12 cellular contexts compared by ENCODE assay signal in the genomic region with DNA sequence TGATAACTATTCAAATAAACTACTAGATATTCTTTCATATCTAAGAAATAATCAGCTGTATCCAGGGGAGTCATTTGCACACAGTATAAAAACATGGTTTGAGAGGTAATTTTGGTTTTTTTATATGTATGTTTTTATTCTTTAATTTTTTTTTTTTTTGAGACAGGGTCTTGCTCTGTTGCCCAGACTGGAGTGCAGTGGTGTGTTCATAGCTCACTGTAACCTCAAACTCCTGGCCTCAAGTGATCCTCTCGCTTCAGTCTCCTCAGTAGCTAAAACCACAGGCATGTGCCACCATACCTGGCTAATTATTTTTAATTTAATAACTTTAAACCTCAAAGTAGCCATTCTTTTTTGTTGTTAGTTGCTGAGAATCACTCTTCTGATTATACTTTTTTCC. TPM values are rescaled to one million over a fixed set of nuclear protein-coding genes. Genes with fewer than 3 reads are reported as not detected.
DNase-seq lines count a peak whose midpoint lies in the region; ATAC-seq and TF ChIP-seq lines count a peak whose summit lies in the region.
"Had no signal": no experiment of that assay in that cellular context is flagged by ENCODE, and none has a peak within 500 bp of the region (broad histone marks: within the 10 kb centered on the region; RNA-seq: fewer than 3 reads in every experiment).

No MANE protein-coding gene starts in this region.

- H3K9ac ChIP-seq in OCI-LY1 (ENCODE audit: low read length): no peak overlapping the region; the same call in 1 of the 2 replicates

- peak overlapping the region in 2 of 5 experiments; percentile 97 to 99 for H3K27ac Mint-ChIP-seq in brain
- no peak overlapping the region for H3K27ac Mint-ChIP-seq in neural crest cell (ENCODE audit: unreplicated experiment)

- no peaks in the 10 kb centered on the region for H3F3A ChIP-seq in OCI-LY1 (ENCODE audit: insufficient read depth, low read length)

- peaks cover 42% of the 10 kb centered on the region for H3K4me1 ChIP-seq in OCI-LY1 (ENCODE audit: insufficient read depth, low read length, severe bottlenecking)

- H3K36me3 Mint-ChIP-seq in brain: peaks cover 49% of the 10 kb centered on the region
- peaks cover 20% of the 10 kb centered on the region for H3K36me3 Mint-ChIP-seq in neural crest cell (ENCODE audit: low read depth)

- in situ Hi-C loops in brain microvascular endothelial cell (cut with HindIII; ENCODE audit: low pct_ligation_motif_present, low sequenced_read_pairs): no loop called here

- TF ChIP-seq CTCF in GM06990 (IDR thresholded peaks at IDR 0.05; ENCODE audit: insufficient read depth, low read length, poor library complexity, severe bottlenecking) (no peak), OCI-LY1 (IDR thresholded peaks at IDR 0.05; ENCODE audit: low read length) (no peak), brain (conservative IDR thresholded peaks at IDR 0.05) (no peak), neural crest cell (conservative IDR thresholded peaks at IDR 0.05) (no peak), brain microvascular endothelial cell (IDR thresholded peaks at IDR 0.05; ENCODE audit: low read depth, low read length, missing control alignments) (no peak)

- DNase-seq in GM06990 (ENCODE audit: extremely low read depth, insufficient read length) (no peak), neural crest cell (ENCODE audit: low read depth, low spot score) (no peak), brain microvascular endothelial cell (no peak)
- DNase-seq in NK-92 treated with Interleukin-12 subunit alpha and Interleukin-12 subunit beta, amount 100 ng/mL, for 24 hours (lab: John Stamatoyannopoulos, UW): no peak
- DNase-seq: DMS53, NCI-H2227 treated with DMSO at 0.1 percent for 48 hours had no signal

- H3K79me2 ChIP-seq in OCI-LY1 (ENCODE audit: insufficient read depth, low read length): peaks cover 4% of the 10 kb centered on the region

- no peaks in the 10 kb centered on the region for H4K20me1 ChIP-seq in OCI-LY1 (ENCODE audit: insufficient read depth, low read length)

- H3K9me2 ChIP-seq in OCI-LY1 (ENCODE audit: low read depth, low read length): no peaks in the 10 kb centered on the region

- H3K4me1 Mint-ChIP-seq in brain (peaks cover 73% of the 10 kb centered on the region), neural crest cell (peaks cover 51% of the 10 kb centered on the region)

- H3K9me3 ChIP-seq in OCI-LY1 (ENCODE audit: low read length): no peaks in the 10 kb centered on the region
- H3K9me3 ChIP-seq: thoracic aorta had no signal

- peak overlapping the region; percentile 79 for H3K4me3 ChIP-seq in GM06990 (replicated peaks; ENCODE audit: low read depth, low read length)
- peak overlapping the region; percentile 85 for H3K4me3 ChIP-seq in OCI-LY1 (ENCODE audit: low read depth, low read length, poor library complexity, severe bottlenecking)
- H3K4me3 ChIP-seq in brain microvascular endothelial cell (ENCODE audit: low read depth, low read length): no peak overlapping the region

- H3K36me3 ChIP-seq in GM06990 (ENCODE audit: control insufficient read depth, insufficient read depth, low read length) (peaks cover 2% of the 10 kb centered on the region; the same call in 1 of the 2 replicates), OCI-LY1 (ENCODE audit: insufficient read depth, low read length) (peaks cover 24% of the 10 kb centered on the region; the same call in 1 of the 2 replicates), brain microvascular endothelial cell (replicated peaks) (peaks cover 6% of the 10 kb centered on the region)
- H3K36me3 ChIP-seq: thoracic aorta had no signal

- no peak overlapping the region for H2AFZ ChIP-seq in OCI-LY1 (ENCODE audit: low read length)

- no peaks in the 10 kb centered on the region for H3K27me3 ChIP-seq in GM06990 (replicated peaks; ENCODE audit: control insufficient read depth, insufficient read depth, low read length)
- no peaks in the 10 kb centered on the region for H3K27me3 ChIP-seq in OCI-LY1 (ENCODE audit: insufficient read depth, low read length)
- no peaks in the 10 kb centered on the region for H3K27me3 ChIP-seq in brain microvascular endothelial cell (replicated peaks)

- peaks cover 8% of the 10 kb centered on the region for H3K27me3 Mint-ChIP-seq in brain
- H3K27me3 Mint-ChIP-seq in neural crest cell (ENCODE audit: low read depth): no peaks in the 10 kb centered on the region

- ATAC-seq in GM19324 (IDR thresholded peaks at IDR 0.05; ENCODE audit: low FRiP score, unreplicated experiment) (no peak), HG03097 (IDR thresholded peaks at IDR 0.05; ENCODE audit: low FRiP score, unreplicated experiment) (no peak)
- ATAC-seq: activated CD4-positive, CD25-positive, alpha-beta regulatory T cell treated with anti-CD3 and anti-CD28 coated beads, Interleukin-2, amount 50 U/mL, for 24 hours had no signal

- H3K9me3 Mint-ChIP-seq in brain (peaks cover 0 to 6% (median 0%) of the 10 kb centered on the region in 5 experiments), neural crest cell (no peaks in the 10 kb centered on the region)

- peak overlapping the region; percentile 88 for H3K4me2 ChIP-seq in OCI-LY1 (ENCODE audit: low read length)

- peak overlapping the region; percentile 89 to 99 (median 92) for H3K4me3 Mint-ChIP-seq in brain
- H3K4me3 Mint-ChIP-seq in neural crest cell: peak overlapping the region; percentile 97

- H3K27ac ChIP-seq in OCI-LY1 (ENCODE audit: low read depth, low read length, poor library complexity, severe bottlenecking) (no peak overlapping the region), brain microvascular endothelial cell (no peak overlapping the region)

RNA-seq across cellular contexts. Expression of gene PRORP, which starts 1.8 kb away (rescaled TPM):
- 18.3 TPM for polyA plus RNA-seq in brain (ENCODE audit: insufficient read depth, low read depth, low replicate concordance)
- 43.1 and 46.6 TPM in 2 replicates for total RNA-seq in neural crest cell

RNA-seq across cellular contexts. Expression of gene PPP2R3C, which starts 2.3 kb away (rescaled TPM):
- 24.0 TPM for polyA plus RNA-seq in brain (ENCODE audit: insufficient read depth, low read depth, low replicate concordance)
- 55.4 TPM in 2 replicates for total RNA-seq in neural crest cell
